Comparison of ENCODE assay signal across 10 cellular contexts in genomic region chr3:4571690-4572334, GRCh38.
DNase-seq lines count a peak whose midpoint lies in the region; ATAC-seq and TF ChIP-seq lines count a peak whose summit lies in the region.
"Had no signal": no experiment of that assay in that cellular context is flagged by ENCODE, and none has a peak within 500 bp of the region (broad histone marks: within the 10 kb centered on the region; RNA-seq: fewer than 3 reads in every experiment).

No MANE protein-coding gene starts in this region.

- H3K4me1 ChIP-seq in aorta (ENCODE audit: control insufficient read depth in 1 of 2, insufficient read depth in 2 of 2, low read length in 2 of 2): peaks cover 0 to 3% of the 10 kb centered on the region in 2 donors

- H3K36me3 Mint-ChIP-seq in natural killer cell (no peaks in the 10 kb centered on the region), endothelial cell (ENCODE audit: low read depth, unreplicated experiment) (no peaks in the 10 kb centered on the region)
- no peaks in the 10 kb centered on the region for H3K36me3 Mint-ChIP-seq in natural killer cell treated with Interleukin-12 subunit alpha and Interleukin-12 subunit beta and Interleukin-15 and Interleukin-18, amount 100 ng/mL, for 72 hours

- H3K4me3 Mint-ChIP-seq in natural killer cell (no peak overlapping the region), endothelial cell (ENCODE audit: unreplicated experiment) (no peak overlapping the region)
- no peak overlapping the region for H3K4me3 Mint-ChIP-seq in natural killer cell treated with Interleukin-12 subunit alpha and Interleukin-12 subunit beta and Interleukin-15 and Interleukin-18, amount 100 ng/mL, for 72 hours

- peaks cover 29 to 44% of the 10 kb centered on the region in 2 donors for H3K4me1 Mint-ChIP-seq in natural killer cell
- H3K4me1 Mint-ChIP-seq in natural killer cell treated with Interleukin-12 subunit alpha and Interleukin-12 subunit beta and Interleukin-15 and Interleukin-18, amount 100 ng/mL, for 72 hours (ENCODE audit: low read depth in 2 of 2): peaks cover 25 to 30% of the 10 kb centered on the region in 2 donors
- H3K4me1 Mint-ChIP-seq in endothelial cell (ENCODE audit: unreplicated experiment): peaks cover 5% of the 10 kb centered on the region

- TF ChIP-seq CTCF in natural killer cell (IDR thresholded peaks at IDR 0.05): peak; percentile 13
- TF ChIP-seq CTCF in endothelial cell (IDR thresholded peaks at IDR 0.05; ENCODE audit: unreplicated experiment): peak; percentile 20

- WGBS in aorta, 2 donors: 89 to 93% methylated on average over 1 of the region's 1 CpG

- H3K27ac Mint-ChIP-seq in natural killer cell (peak overlapping the region in 1 of 2 donors; percentile 10), endothelial cell (ENCODE audit: unreplicated experiment) (no peak overlapping the region)
- H3K27ac Mint-ChIP-seq in natural killer cell treated with Interleukin-12 subunit alpha and Interleukin-12 subunit beta and Interleukin-15 and Interleukin-18, amount 100 ng/mL, for 72 hours: no peak overlapping the region

- intact Hi-C loops in natural killer cell (cut with micrococcal nuclease) (no loop called here), aorta (cut with DNase I) (no loop called here)

- H3K4me3 ChIP-seq in aorta (ENCODE audit: low read length in 2 of 2): no peak overlapping the region

- H3K27ac ChIP-seq in aorta (ENCODE audit: low read depth in 1 of 2, low read length in 2 of 2): no peak overlapping the region

- no peaks in the 10 kb centered on the region for H3K9me3 Mint-ChIP-seq in natural killer cell
- H3K9me3 Mint-ChIP-seq in natural killer cell treated with Interleukin-12 subunit alpha and Interleukin-12 subunit beta and Interleukin-15 and Interleukin-18, amount 100 ng/mL, for 72 hours: no peaks in the 10 kb centered on the region
- H3K9me3 Mint-ChIP-seq in endothelial cell (ENCODE audit: unreplicated experiment): no peaks in the 10 kb centered on the region

- ATAC-seq in natural killer cell: peak in 2 of 3 donors; percentile 43 to 45
- ATAC-seq in natural killer cell treated with Interleukin-12 subunit alpha and Interleukin-12 subunit beta and Interleukin-15 and Interleukin-18, amount 100 ng/mL, for 72 hours: no peak
- ATAC-seq in aorta (ENCODE audit: low FRiP score): peak; percentile 9
- ATAC-seq in GM18873 (IDR thresholded peaks at IDR 0.05; ENCODE audit: low FRiP score, unreplicated experiment): no peak
- ATAC-seq in GM19328 (IDR thresholded peaks at IDR 0.05; ENCODE audit: unreplicated experiment): no peak

- DNase-seq in natural killer cell (no peak), MV-4-11 (lab: John Stamatoyannopoulos, UW) (peak; percentile 42), endothelial cell (ENCODE audit: low spot score) (no peak), aorta (no peak), T-helper 2 cell (no peak)
- DNase-seq in natural killer cell treated with Interleukin-12 subunit alpha and Interleukin-12 subunit beta and Interleukin-15 and Interleukin-18, amount 100 ng/mL, for 72 hours (ENCODE audit: low spot score): no peak
- DNase-seq: activated naive CD4-positive, alpha-beta T cell; SW 1271 had no signal

- H3K27me3 Mint-ChIP-seq in natural killer cell (ENCODE audit: low read depth in 2 of 2): no peaks in the 10 kb centered on the region
- no peaks in the 10 kb centered on the region for H3K27me3 Mint-ChIP-seq in natural killer cell treated with Interleukin-12 subunit alpha and Interleukin-12 subunit beta and Interleukin-15 and Interleukin-18, amount 100 ng/mL, for 72 hours
- no peaks in the 10 kb centered on the region for H3K27me3 Mint-ChIP-seq in endothelial cell (ENCODE audit: unreplicated experiment)

- H3K36me3 ChIP-seq in aorta (ENCODE audit: control insufficient read depth in 1 of 2, insufficient read depth in 2 of 2, low read length in 1 of 2): no peaks in the 10 kb centered on the region

- H3K27me3 ChIP-seq in aorta (ENCODE audit: control insufficient read depth in 1 of 2, insufficient read depth in 2 of 2, low read length in 1 of 2): no peaks in the 10 kb centered on the region

- no peaks in the 10 kb centered on the region for H3K9me3 ChIP-seq in aorta (ENCODE audit: control insufficient read depth, low read length)

Comparison
In these comparisons a context has a peak if more than half of its experiments do, and no peak if none do; other contexts are left out.
1. ATAC-seq: peak in natural killer cell (2 of 3) and aorta (single experiment); none in natural killer cell treated with Interleukin-12 subunit alpha and Interleukin-12 subunit beta and Interleukin-15 and Interleukin-18, amount 100 ng/mL, for 72 hours (0 of 2), GM18873 (single experiment) and GM19328 (single experiment).